ENCODE assay signal across 23 cellular contexts in genomic region chr18:12060182-12060870, GRCh38. TPM values are rescaled to one million over a fixed set of nuclear protein-coding genes. Genes with fewer than 3 reads are reported as not detected.
DNase-seq lines count a peak whose midpoint lies in the region; ATAC-seq and TF ChIP-seq lines count a peak whose summit lies in the region.
"Had no signal": no experiment of that assay in that cellular context is flagged by ENCODE, and none has a peak within 500 bp of the region (broad histone marks: within the 10 kb centered on the region; RNA-seq: fewer than 3 reads in every experiment).

No MANE protein-coding gene starts in this region.

- TF ChIP-seq POLR2A in IMR-90 (IDR thresholded peaks at IDR 0.05; ENCODE audit: low read depth, low read length), result no peak

- H2BK120ac ChIP-seq in IMR-90 (ENCODE audit: low read depth, low read length), result no peak overlapping the region

- H2BK15ac ChIP-seq in IMR-90 (ENCODE audit: low read depth, low read length), result no peak overlapping the region

- H3K27ac Mint-ChIP-seq in activated CD8-positive, alpha-beta T cell treated with anti-CD3 and anti-CD28 coated beads for 36 hours, result no peak overlapping the region
- H3K27ac Mint-ChIP-seq: activated naive CD4-positive, alpha-beta T cell treated with anti-CD3 and anti-CD28 coated beads, Interleukin-2, amount 50 U/mL, for 24 hours; brain; CD4-positive, CD25-positive, alpha-beta regulatory T cell had no signal

- H2AK9ac ChIP-seq in IMR-90 (replicated peaks; ENCODE audit: low read depth, low read length, poor library complexity), result no peak overlapping the region

- H3K56ac ChIP-seq in IMR-90 (ENCODE audit: extremely low read depth, insufficient read depth, low read length), result no peak overlapping the region

- no peaks in the 10 kb centered on the region for H3K9me3 Mint-ChIP-seq in activated CD8-positive, alpha-beta T cell treated with anti-CD3 and anti-CD28 coated beads for 36 hours
- H3K9me3 Mint-ChIP-seq: activated naive CD4-positive, alpha-beta T cell treated with anti-CD3 and anti-CD28 coated beads, Interleukin-2, amount 50 U/mL, for 24 hours; brain; CD4-positive, CD25-positive, alpha-beta regulatory T cell had no signal

- in situ Hi-C loops in IMR-90 (cut with MboI; ENCODE audit: low sequenced_read_pairs), result no loop called here

- H3K18ac ChIP-seq in IMR-90 (ENCODE audit: low read depth, low read length), result no peak overlapping the region

- H3K27me3 ChIP-seq in IMR-90 (ENCODE audit: control insufficient read depth, insufficient read depth, low read length) (no peaks in the 10 kb centered on the region; the same call in 1 of the 2 replicates), osteoblast (ENCODE audit: insufficient read depth, low read length) (no peaks in the 10 kb centered on the region)
- H3K27me3 ChIP-seq: esophagus muscularis mucosa, tibial nerve had no signal

- H3K9ac ChIP-seq in IMR-90 (ENCODE audit: low read depth, low read length), result no peak overlapping the region

- H3K4me2 ChIP-seq in IMR-90 (ENCODE audit: low read depth, low read length), result no peak overlapping the region
- H3K4me2 ChIP-seq in osteoblast (ENCODE audit: insufficient read depth, low read length), result no peak overlapping the region

- no peaks in the 10 kb centered on the region for H3K4me1 Mint-ChIP-seq in activated CD8-positive, alpha-beta T cell treated with anti-CD3 and anti-CD28 coated beads for 36 hours (ENCODE audit: low read depth)
- H3K4me1 Mint-ChIP-seq: activated naive CD4-positive, alpha-beta T cell treated with anti-CD3 and anti-CD28 coated beads, Interleukin-2, amount 50 U/mL, for 24 hours; brain; CD4-positive, CD25-positive, alpha-beta regulatory T cell had no signal

- dilution Hi-C loops in IMR-90 (cut with HindIII; ENCODE audit: low sequenced_read_pairs, unreplicated experiment), result no loop called here

- H4K8ac ChIP-seq in IMR-90 (ENCODE audit: low read depth in 2 of 2, low read length in 2 of 2), result no peak overlapping the region

- DNase-seq in Daoy (ENCODE audit: low read depth) (peak; percentile 74), IMR-90 (no peak), osteoblast (ENCODE audit: insufficient read length, low spot score, missing footprints) (peak; percentile 78), COLO829 (ENCODE audit: low spot score) (no peak), OCI-M2 (lab: John Stamatoyannopoulos, UW; ENCODE audit: unreplicated experiment) (no peak)
- no peak for DNase-seq in activated CD8-positive, alpha-beta T cell treated with anti-CD3 and anti-CD28 coated beads for 36 hours
- DNase-seq: activated CD4-positive, alpha-beta T cell treated with anti-CD3 and anti-CD28 coated beads for 4 hours; activated T-cell treated with anti-CD3 and anti-CD28 coated beads for 4 hours; CD4-positive, CD25-positive, alpha-beta regulatory T cell; head of caudate nucleus; lower lobe of right lung; naive B cell; NCI-H2081 treated with DMSO at 0.1 percent for 48 hours; NCI-H526; RPMI8226 had no signal

- intact Hi-C loops in IMR-90 (cut with micrococcal nuclease), result no loop called here
- intact Hi-C loops in activated CD8-positive, alpha-beta T cell treated with anti-CD3 and anti-CD28 coated beads for 36 hours (cut with micrococcal nuclease), result no loop called here

- no peak for TF ChIP-seq RAD21 in IMR-90 (IDR thresholded peaks at IDR 0.05; ENCODE audit: low read length)

- ATAC-seq in IMR-90 (ENCODE audit: low read depth) (peak; percentile 36), SK-N-SH treated with all-trans-retinoic acid at 6 μM for 48 hours (peak; percentile 83)
- no peak for ATAC-seq in activated CD8-positive, alpha-beta T cell treated with anti-CD3 and anti-CD28 coated beads for 36 hours
- ATAC-seq: lower lobe of right lung had no signal

- no peak overlapping the region for H3K14ac ChIP-seq in IMR-90 (replicated peaks; ENCODE audit: low read depth, low read length)

- H3K4me3 ChIP-seq in IMR-90 (ENCODE audit: insufficient read depth, low read depth, low read length), result no peak overlapping the region
- no peak overlapping the region for H3K4me3 ChIP-seq in osteoblast (ENCODE audit: insufficient read depth, low read length)
- H3K4me3 ChIP-seq: esophagus muscularis mucosa, lower lobe of right lung, tibial nerve had no signal

- no peak overlapping the region for H4K5ac ChIP-seq in IMR-90 (ENCODE audit: low read depth, low read length)

- H3K23ac ChIP-seq in IMR-90 (ENCODE audit: low read depth, low read length), result no peak overlapping the region

- no peak overlapping the region for H3K4ac ChIP-seq in IMR-90 (ENCODE audit: low read depth, low read length)

- H3K9me3 ChIP-seq in IMR-90 (ENCODE audit: control insufficient read depth, insufficient read depth, low read length), result no peaks in the 10 kb centered on the region
- H3K9me3 ChIP-seq in osteoblast (ENCODE audit: low read depth, low read length), result no peaks in the 10 kb centered on the region
- H3K9me3 ChIP-seq: esophagus muscularis mucosa, lower lobe of right lung, tibial nerve had no signal

- H3K79me1 ChIP-seq in IMR-90 (ENCODE audit: low read depth in 1 of 2, low read length in 2 of 2), result no peaks in the 10 kb centered on the region

- H3K27ac ChIP-seq in IMR-90 (ENCODE audit: insufficient read depth, low read length) (no peak overlapping the region), osteoblast (ENCODE audit: low read depth, low read length) (no peak overlapping the region)
- H3K27ac ChIP-seq: esophagus muscularis mucosa, lower lobe of right lung, skin epidermis, tibial nerve had no signal

- H3K36me3 ChIP-seq in IMR-90 (ENCODE audit: control insufficient read depth, insufficient read depth, low read length) (no peaks in the 10 kb centered on the region), osteoblast (ENCODE audit: insufficient read depth, low read length) (no peaks in the 10 kb centered on the region)
- H3K36me3 ChIP-seq: esophagus muscularis mucosa, lower lobe of right lung, tibial nerve had no signal

- CTCF ChIA-PET in IMR-90 (lab: Yijun Ruan, JAX), result no interaction called here
- CTCF ChIA-PET in activated CD8-positive, alpha-beta T cell treated with anti-CD3 and anti-CD28 coated beads for 36 hours (lab: Charles Lee), result no interaction called here

- peaks cover 3% of the 10 kb centered on the region; the same call in 1 of the 2 replicates for H3K9me1 ChIP-seq in IMR-90 (ENCODE audit: insufficient read depth, low read length)

- POLR2A ChIA-PET in IMR-90 (lab: Charles Lee; ENCODE audit: unreplicated experiment), result no interaction called here
- POLR2A ChIA-PET in activated CD8-positive, alpha-beta T cell treated with anti-CD3 and anti-CD28 coated beads for 36 hours (lab: Charles Lee), result no interaction called here

- no peaks in the 10 kb centered on the region for H4K20me1 ChIP-seq in IMR-90 (ENCODE audit: insufficient read depth, low read length)
- H4K20me1 ChIP-seq in osteoblast (ENCODE audit: insufficient read depth, low read length), result no peaks in the 10 kb centered on the region

- H4K91ac ChIP-seq in IMR-90 (ENCODE audit: insufficient read depth, low read depth, low read length), result no peak overlapping the region

- H3K4me1 ChIP-seq in IMR-90 (ENCODE audit: control insufficient read depth, insufficient read depth, low read length) (no peaks in the 10 kb centered on the region; the same call in 1 of the 2 replicates), osteoblast (ENCODE audit: insufficient read depth, low read length) (no peaks in the 10 kb centered on the region)
- H3K4me1 ChIP-seq: esophagus muscularis mucosa, lower lobe of right lung, tibial nerve had no signal

- no TSS peak for BruUV-seq in IMR-90 (replicated peaks; lab: Mats Ljungman, UMichigan)

- no peak for TF ChIP-seq CTCF in IMR-90 (conservative IDR thresholded peaks at IDR 0.05; ENCODE audit: low read depth, low read length)
- TF ChIP-seq CTCF in osteoblast (IDR thresholded peaks at IDR 0.05; ENCODE audit: extremely low read depth, low read depth, low read length), result no peak
- no peak for TF ChIP-seq CTCF in activated CD8-positive, alpha-beta T cell treated with anti-CD3 and anti-CD28 coated beads for 36 hours (IDR thresholded peaks at IDR 0.05)

- no peaks in the 10 kb centered on the region for H3K79me2 ChIP-seq in osteoblast (ENCODE audit: insufficient read depth, low read length)

- 95% methylated on average over 7 of the region's 20 CpGs; no CpG with 5 or more reads in 1 of the 2 experiments for WGBS in IMR-90 (ENCODE audit: extremely low coverage in 2 of 2, insufficient read length in 1 of 2), 2 experiments

- no peaks in the 10 kb centered on the region for H3K27me3 Mint-ChIP-seq in activated CD8-positive, alpha-beta T cell treated with anti-CD3 and anti-CD28 coated beads for 36 hours
- H3K27me3 Mint-ChIP-seq: CD4-positive, CD25-positive, alpha-beta regulatory T cell had no signal

- no peak overlapping the region for H2BK20ac ChIP-seq in IMR-90 (ENCODE audit: low read depth, low read length)

- no peaks in the 10 kb centered on the region for H3K36me3 Mint-ChIP-seq in activated CD8-positive, alpha-beta T cell treated with anti-CD3 and anti-CD28 coated beads for 36 hours (ENCODE audit: low read depth)
- H3K36me3 Mint-ChIP-seq: activated naive CD4-positive, alpha-beta T cell treated with anti-CD3 and anti-CD28 coated beads, Interleukin-2, amount 50 U/mL, for 24 hours; brain; CD4-positive, CD25-positive, alpha-beta regulatory T cell; naive B cell had no signal

- H2BK5ac ChIP-seq in IMR-90 (ENCODE audit: low read depth, low read length, poor library complexity, severe bottlenecking), result no peak overlapping the region

- no peak overlapping the region for H2AFZ ChIP-seq in IMR-90 (replicated peaks; ENCODE audit: low read length, poor library complexity)
- no peak overlapping the region for H2AFZ ChIP-seq in osteoblast (ENCODE audit: low read length)

- no peak overlapping the region for H3K4me3 Mint-ChIP-seq in activated CD8-positive, alpha-beta T cell treated with anti-CD3 and anti-CD28 coated beads for 36 hours
- H3K4me3 Mint-ChIP-seq: activated naive CD4-positive, alpha-beta T cell treated with anti-CD3 and anti-CD28 coated beads, Interleukin-2, amount 50 U/mL, for 24 hours; brain; CD4-positive, CD25-positive, alpha-beta regulatory T cell; naive B cell had no signal

- no peak overlapping the region for H2AK5ac ChIP-seq in IMR-90 (ENCODE audit: low read depth, low read length)

TF ChIP-seq in SK-N-SH treated with all-trans-retinoic acid at 6 μM for 48 hours, 23 proteins besides CTCF, POLR2A, EP300 and RAD21 (continues in another document):
- TF ChIP-seq ZFP30 (CRISPR knock-in tag; IDR thresholded peaks at IDR 0.05), result no peak

RNA-seq across cellular contexts. Expression of gene ANKRD62, which starts 33.3 kb away (rescaled TPM):
- total RNA-seq in Daoy (2014; rRNA removed; shearing (Covaris generic)), result not detected in 2 replicates
- total RNA-seq in IMR-90 (2012; rRNA removed), result not detected in 2 replicates
- not detected in 2 replicates for polyA plus RNA-seq in IMR-90 (2012; rRNA removed)
- not detected in 2 replicates for polyA plus RNA-seq in IMR-90 (2012; cell fraction: cytosol; rRNA removed)
- polyA plus RNA-seq in IMR-90 (2012; cell fraction: nucleus; rRNA removed; ENCODE audit: low replicate concordance), result not detected in 2 replicates
- not detected in 2 replicates for total RNA-seq in osteoblast
- total RNA-seq in activated CD8-positive, alpha-beta T cell treated with anti-CD3 and anti-CD28 coated beads for 36 hours, result not detected
- total RNA-seq: CD4-positive, CD25-positive, alpha-beta regulatory T cell; dermis microvascular lymphatic vessel endothelial cell; H4; tibial nerve had no signal
- polyA plus RNA-seq: CD4-positive, CD25-positive, alpha-beta regulatory T cell had no signal

Comparison
In these comparisons a context has a peak if more than half of its experiments do, and no peak if none do; other contexts are left out.
1. DNase-seq: peak in Daoy (single experiment) and osteoblast (single experiment); none in IMR-90 (single experiment), COLO829 (single experiment), activated CD8-positive, alpha-beta T cell treated with anti-CD3 and anti-CD28 coated beads for 36 hours (single experiment) and OCI-M2 (single experiment).